In genomic region chr17:76071497-76072148, GRCh38 we compare ENCODE assay signal across 8 cellular contexts. TPM values are rescaled to one million over a fixed set of nuclear protein-coding genes. Genes with fewer than 3 reads are reported as not detected.
DNase-seq lines count a peak whose midpoint lies in the region; ATAC-seq and TF ChIP-seq lines count a peak whose summit lies in the region.

No MANE protein-coding gene starts in this region.

- no peak for DNase-seq in AG10803 (ENCODE audit: low read depth)
- DNase-seq in adrenal gland = no peak
- no peak for DNase-seq in lower lobe of right lung
- DNase-seq in upper lobe of left lung = no peak
- no peak for DNase-seq in epidermal melanocyte (ENCODE audit: insufficient read length, low spot score)
- DNase-seq in NCI-H524 treated with DMSO at 0.1 percent for 48 hours (lab: John Stamatoyannopoulos, UW) = no peak

- TF ChIP-seq POLR2A in adrenal gland (IDR thresholded peaks at IDR 0.05) (no peak), upper lobe of left lung (IDR thresholded peaks at IDR 0.05) (no peak)

- 11 to 20% (median 13%) methylated on average over 12 to 17 of the region's 17 CpGs for WGBS in adrenal gland, 4 donors
- WGBS in upper lobe of left lung, 2 donors = 23 to 27% methylated on average over 11 to 15 of the region's 17 CpGs

- intact Hi-C loops in adrenal gland (cut with DNase I) = no loop called here
- intact Hi-C loops in lower lobe of right lung (cut with DNase I) = no loop called here

- H3K27ac ChIP-seq in adrenal gland (peak overlapping the region in 4 of 5 donors; percentile 8 to 75 (median 68)), lower lobe of right lung (peak overlapping the region; percentile 72), upper lobe of left lung (peak overlapping the region; percentile 71 to 89 (median 76))

- no peak for TF ChIP-seq CTCF in AG10803 (conservative IDR thresholded peaks at IDR 0.05; ENCODE audit: low read length)
- no peak for TF ChIP-seq CTCF in adrenal gland (IDR thresholded peaks at IDR 0.05)
- TF ChIP-seq CTCF in lower lobe of right lung (IDR thresholded peaks at IDR 0.05) = no peak
- no peak for TF ChIP-seq CTCF in upper lobe of left lung (IDR thresholded peaks at IDR 0.05)

- peak overlapping the region; percentile 98 for H3K4me3 ChIP-seq in AG10803 (ENCODE audit: low read length)
- peak overlapping the region; percentile 17 to 71 (median 65) for H3K4me3 ChIP-seq in adrenal gland
- peak overlapping the region; percentile 80 for H3K4me3 ChIP-seq in lower lobe of right lung
- H3K4me3 ChIP-seq in upper lobe of left lung = peak overlapping the region; percentile 55 to 92 (median 72)

- H3K9me3 ChIP-seq in adrenal gland (replicated peaks in 1 of 3) (no peaks in the 10 kb centered on the region), lower lobe of right lung (no peaks in the 10 kb centered on the region), upper lobe of left lung (no peaks in the 10 kb centered on the region)

- H3K36me3 ChIP-seq in adrenal gland (replicated peaks in 1 of 2) (peaks cover 0 to 23% of the 10 kb centered on the region in 2 donors), lower lobe of right lung (peaks cover 36% of the 10 kb centered on the region), upper lobe of left lung (peaks cover 8 to 34% (median 24%) of the 10 kb centered on the region in 4 donors)

- peaks cover 19 to 22% of the 10 kb centered on the region in 2 donors for H3K4me1 ChIP-seq in adrenal gland (replicated peaks in 1 of 2)
- H3K4me1 ChIP-seq in lower lobe of right lung = peaks cover 54% of the 10 kb centered on the region
- H3K4me1 ChIP-seq in upper lobe of left lung = peaks cover 42 to 58% (median 45%) of the 10 kb centered on the region in 4 donors

- peak; percentile 23 for ATAC-seq in HG03439 (IDR thresholded peaks at IDR 0.05; ENCODE audit: unreplicated experiment)
- no peak for ATAC-seq in lower lobe of right lung
- ATAC-seq in upper lobe of left lung (ENCODE audit: low FRiP score in 2 of 2) = no peak
- ATAC-seq in HG03378 (IDR thresholded peaks at IDR 0.05; ENCODE audit: unreplicated experiment) = no peak

- TF ChIP-seq EP300 in upper lobe of left lung (IDR thresholded peaks at IDR 0.05) = no peak

- H3K27me3 ChIP-seq in adrenal gland (peaks cover 32% of the 10 kb centered on the region), lower lobe of right lung (ENCODE audit: low read depth) (peaks cover 33% of the 10 kb centered on the region), upper lobe of left lung (peaks cover 0 to 33% (median 29%) of the 10 kb centered on the region in 4 donors)

RNA-seq across cellular contexts. Expression of gene SRP68, which starts 0.7 kb away (rescaled TPM):
- total RNA-seq in adrenal gland (100 to 1,000 TPM in 1 of 8 donors, 10 to 100 TPM in 7; 20.3 to 113 (median 55.1) TPM), lower lobe of right lung (65.0 TPM), upper lobe of left lung (10 to 100 TPM; 41.8 to 68.2 (median 56.1) TPM)
- 100 to 1,000 TPM in 1 of 3 donors, 10 to 100 TPM in 2; 33.1 to 129 (median 35.9) TPM for polyA plus RNA-seq in adrenal gland

RNA-seq across cellular contexts. Expression of gene GALR2, which starts 3.0 kb away (rescaled TPM):
- total RNA-seq in adrenal gland = not detected
- under 1 TPM in 1 of 3 donors, not detected in 2; 0.27 TPM for polyA plus RNA-seq in adrenal gland
- not detected for total RNA-seq in lower lobe of right lung
- total RNA-seq in upper lobe of left lung = under 1 TPM in 1 of 6 donors, not detected in 5; 0.61 TPM

RNA-seq across cellular contexts. Expression of gene ZACN, which starts 7.4 kb away (rescaled TPM):
- under 1 TPM in 2 of 8 donors, not detected in 6; 0.13 to 0.19 TPM for total RNA-seq in adrenal gland
- 1 to 10 TPM in 2 of 3 donors, not detected in 1; 3.1 to 3.3 TPM for polyA plus RNA-seq in adrenal gland
- not detected for total RNA-seq in lower lobe of right lung
- not detected for total RNA-seq in upper lobe of left lung

RNA-seq across cellular contexts. Expression of gene EXOC7, which starts 32.0 kb away (rescaled TPM):
- 100 to 1,000 TPM in 4 of 8 donors, 10 to 100 TPM in 4; 65.7 to 145 (median 94.5) TPM for total RNA-seq in adrenal gland
- polyA plus RNA-seq in adrenal gland = 100 to 1,000 TPM in 1 of 3 donors, 10 to 100 TPM in 2; 70.0 to 115 (median 89.5) TPM
- total RNA-seq in lower lobe of right lung = 118 TPM
- total RNA-seq in upper lobe of left lung = 100 to 1,000 TPM in 3 of 6 donors, 10 to 100 TPM in 3; 69.4 to 233 (median 103) TPM

RNA-seq across cellular contexts. Expression of gene EVPL, which starts 44.5 kb away (rescaled TPM):
- total RNA-seq in adrenal gland (1 to 10 TPM in 1 of 8 donors, under 1 TPM in 5, not detected in 2; under 0.01 to 1.8 (median 0.22) TPM), lower lobe of right lung (36.8 TPM), upper lobe of left lung (100 to 1,000 TPM in 1 of 6 donors, 10 to 100 TPM in 5; 47.5 to 142 (median 63.4) TPM)
- under 1 TPM; 0.02 to 0.64 (median 0.61) TPM for polyA plus RNA-seq in adrenal gland
